ENCODE assay signal across 21 cellular contexts in the genomic region with DNA sequence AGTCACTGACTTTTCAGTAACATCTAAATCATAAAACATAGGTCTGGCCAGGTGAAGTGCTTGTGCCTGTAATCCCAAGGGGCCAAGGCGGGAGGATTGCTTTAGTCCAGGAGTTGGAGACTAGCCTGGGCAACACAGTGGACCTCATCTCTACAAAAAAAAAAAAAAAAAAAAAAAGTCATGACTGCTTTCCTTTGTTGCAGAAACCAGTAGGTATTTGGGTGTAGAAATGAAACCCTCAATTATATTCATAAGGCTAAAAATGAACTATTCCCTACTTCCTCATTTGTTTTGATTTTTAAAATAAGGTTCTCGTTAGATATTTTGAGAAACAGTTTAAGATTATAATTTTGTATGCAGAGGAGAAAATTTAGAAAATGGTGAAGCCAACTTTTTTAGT. TPM values are rescaled to one million over a fixed set of nuclear protein-coding genes. Genes with fewer than 3 reads are reported as not detected.
DNase-seq lines count a peak whose midpoint lies in the region; ATAC-seq and TF ChIP-seq lines count a peak whose summit lies in the region.
"Had no signal": no experiment of that assay in that cellular context is flagged by ENCODE, and none has a peak within 500 bp of the region (broad histone marks: within the 10 kb centered on the region; RNA-seq: fewer than 3 reads in every experiment).

No MANE protein-coding gene starts in this region.

- no peaks in the 10 kb centered on the region for H3K27me3 ChIP-seq in PC-9 (ENCODE audit: insufficient read depth, low read depth)
- H3K27me3 ChIP-seq: pancreas, sigmoid colon had no signal

- no peak overlapping the region for H3K4me2 ChIP-seq in PC-9

- H3K27ac Mint-ChIP-seq in stimulated activated naive CD8-positive, alpha-beta T cell treated with anti-CD3 and anti-CD28 coated beads, Interleukin-15, Interleukin-2, amounts not matched to agents 100 ng/mL and 50 ng/mL, for 24 hours = peak overlapping the region; percentile 92
- peak overlapping the region; percentile 93 for H3K27ac Mint-ChIP-seq in central memory CD8-positive, alpha-beta T cell (ENCODE audit: low read depth)
- H3K27ac Mint-ChIP-seq: activated CD4-positive, alpha-beta T cell treated with anti-CD3 and anti-CD28 coated beads, Interleukin-2, amount 10 ng/mL, durations not matched to agents 24 days and 14 days; activated T-helper 2 cell treated with anti-CD3 and anti-CD28 coated beads, Interferon-gamma antibody, Interleukin-2, Interleukin-4, amounts not matched to agents 10 μg/mL and 5 μg/mL and 100 μg/mL, durations not matched to agents 14 hours and 24 hours and 36 hours had no signal

- peaks cover 22% of the 10 kb centered on the region for H3K36me3 Mint-ChIP-seq in stimulated activated naive CD8-positive, alpha-beta T cell treated with anti-CD3 and anti-CD28 coated beads, Interleukin-15, Interleukin-2, amounts not matched to agents 100 ng/mL and 50 ng/mL, for 24 hours (ENCODE audit: low read depth)
- peaks cover 30% of the 10 kb centered on the region for H3K36me3 Mint-ChIP-seq in central memory CD8-positive, alpha-beta T cell (ENCODE audit: insufficient read depth)

- H3K79me2 ChIP-seq in PC-9 (ENCODE audit: low read depth) = no peaks in the 10 kb centered on the region

- no TSS peak for BruUV-seq in PC-9 (replicated peaks; lab: Mats Ljungman, UMichigan)

- H3K4me3 Mint-ChIP-seq in stimulated activated naive CD8-positive, alpha-beta T cell treated with anti-CD3 and anti-CD28 coated beads, Interleukin-15, Interleukin-2, amounts not matched to agents 100 ng/mL and 50 ng/mL, for 24 hours = peak overlapping the region; percentile 75
- peak overlapping the region; percentile 55 for H3K4me3 Mint-ChIP-seq in central memory CD8-positive, alpha-beta T cell
- H3K4me3 Mint-ChIP-seq: activated CD4-positive, alpha-beta T cell treated with anti-CD3 and anti-CD28 coated beads, Interleukin-2, amount 10 ng/mL, durations not matched to agents 24 days and 14 days had no signal

- no peak for ATAC-seq in stimulated activated naive CD8-positive, alpha-beta T cell treated with anti-CD3 and anti-CD28 coated beads, Interleukin-15, Interleukin-2, amounts not matched to agents 100 U/mL and 50 U/mL, for 24 hours
- no peak for ATAC-seq in central memory CD8-positive, alpha-beta T cell (replicated peaks; ENCODE audit: extremely low read depth, poor library complexity, severe bottlenecking)
- ATAC-seq: pancreas, SK-N-SH treated with all-trans-retinoic acid at 6 μM for 48 hours had no signal

- H2AFZ ChIP-seq in PC-9 = no peak overlapping the region

- TF ChIP-seq CTCF in GM10248 (IDR thresholded peaks at IDR 0.05; ENCODE audit: control extremely low read depth, extremely low read depth, low read depth, missing control alignments) (no peak), PC-9 (conservative IDR thresholded peaks at IDR 0.05) (no peak)

- POLR2A ChIA-PET in GM10248 (lab: Yijun Ruan, JAX) (no interaction called here), PC-9 (lab: Charles Lee; ENCODE audit: unreplicated experiment) (no interaction called here)

- no peak overlapping the region for H3K4me3 ChIP-seq in PC-9
- H3K4me3 ChIP-seq: lung, pancreas, sigmoid colon had no signal

- H3K4me1 Mint-ChIP-seq in stimulated activated naive CD8-positive, alpha-beta T cell treated with anti-CD3 and anti-CD28 coated beads, Interleukin-15, Interleukin-2, amounts not matched to agents 100 ng/mL and 50 ng/mL, for 24 hours (ENCODE audit: low read depth) = peaks cover 86% of the 10 kb centered on the region
- peaks cover 74% of the 10 kb centered on the region for H3K4me1 Mint-ChIP-seq in central memory CD8-positive, alpha-beta T cell

- no peaks in the 10 kb centered on the region for H3K4me1 ChIP-seq in PC-9 (replicated peaks; ENCODE audit: insufficient read depth)

- no peaks in the 10 kb centered on the region for H3K36me3 ChIP-seq in PC-9 (ENCODE audit: low read depth)
- H3K36me3 ChIP-seq: pancreas, sigmoid colon had no signal

- CTCF ChIA-PET in GM10248 (lab: Yijun Ruan, JAX) = no interaction called here
- CTCF ChIA-PET in PC-9 (lab: Charles Lee) = no interaction called here

- no peaks in the 10 kb centered on the region for H3K9me3 Mint-ChIP-seq in stimulated activated naive CD8-positive, alpha-beta T cell treated with anti-CD3 and anti-CD28 coated beads, Interleukin-15, Interleukin-2, amounts not matched to agents 100 ng/mL and 50 ng/mL, for 24 hours
- no peaks in the 10 kb centered on the region for H3K9me3 Mint-ChIP-seq in central memory CD8-positive, alpha-beta T cell
- H3K9me3 Mint-ChIP-seq: activated CD4-positive, alpha-beta T cell treated with anti-CD3 and anti-CD28 coated beads, Interleukin-2, amount 10 ng/mL, durations not matched to agents 24 days and 14 days; activated T-helper 2 cell treated with anti-CD3 and anti-CD28 coated beads, Interferon-gamma antibody, Interleukin-2, Interleukin-4, amounts not matched to agents 10 μg/mL and 5 μg/mL and 100 μg/mL, durations not matched to agents 14 hours and 24 hours and 36 hours had no signal

- no peaks in the 10 kb centered on the region for H3K9me3 ChIP-seq in PC-9 (ENCODE audit: insufficient read depth, low read depth)
- H3K9me3 ChIP-seq: pancreas, sigmoid colon had no signal

- intact Hi-C loops in PC-9 (cut with micrococcal nuclease; ENCODE audit: unreplicated experiment) = no loop called here

- DNase-seq in stimulated activated naive CD8-positive, alpha-beta T cell treated with anti-CD3 and anti-CD28 coated beads, Interleukin-15, Interleukin-2, amounts not matched to agents 100 U/mL and 50 U/mL, for 24 hours = no peak
- peak; percentile 9 for DNase-seq in NCI-H69 (lab: John Stamatoyannopoulos, UW)
- no peak for DNase-seq in central memory CD8-positive, alpha-beta T cell (ENCODE audit: low spot score in 2 of 2)
- DNase-seq in 8988T = no peak
- DNase-seq in GM10248 (ENCODE audit: extremely low spot score) = no peak
- DNase-seq in PC-9 = no peak
- DNase-seq in stimulated activated CD4-positive, alpha-beta T cell treated with anti-CD3 and anti-CD28 coated beads, Interleukin-2, amount 100 ng/mL, for 48 hours = no peak
- DNase-seq: activated CD4-positive, alpha-beta T cell treated with anti-CD3 and anti-CD28 coated beads, Interleukin-2, amount 10 ng/mL, durations not matched to agents 24 days and 14 days; AML-193; DMS53; hippocampal formation; NCI-H1436 treated with DMSO at 0.1 percent for 48 hours; pancreas; RPMI8226; sigmoid colon; stimulated activated CD4-positive, alpha-beta T cell treated with anti-CD3 and anti-CD28 coated beads, Interleukin-2, amount 100 ng/mL, for 24 hours; substantia nigra had no signal

- H3K27ac ChIP-seq in PC-9 = no peak overlapping the region
- H3K27ac ChIP-seq: pancreas, sigmoid colon had no signal

- H4K20me1 ChIP-seq in PC-9 (ENCODE audit: insufficient read depth) = no peaks in the 10 kb centered on the region

- H3K27me3 Mint-ChIP-seq in stimulated activated naive CD8-positive, alpha-beta T cell treated with anti-CD3 and anti-CD28 coated beads, Interleukin-15, Interleukin-2, amounts not matched to agents 100 ng/mL and 50 ng/mL, for 24 hours = no peaks in the 10 kb centered on the region
- no peaks in the 10 kb centered on the region for H3K27me3 Mint-ChIP-seq in central memory CD8-positive, alpha-beta T cell
- H3K27me3 Mint-ChIP-seq: activated CD4-positive, alpha-beta T cell treated with anti-CD3 and anti-CD28 coated beads, Interleukin-2, amount 10 ng/mL, durations not matched to agents 24 days and 14 days had no signal

- H3F3A ChIP-seq in PC-9 (ENCODE audit: insufficient read depth, low read depth) = no peaks in the 10 kb centered on the region

- no peaks in the 10 kb centered on the region for H3K9me2 ChIP-seq in PC-9 (ENCODE audit: insufficient read depth)

RNA-seq across cellular contexts. Expression of gene PITPNC1, which starts 26.0 kb away (rescaled TPM):
- total RNA-seq in PC-9 (2021) = 6.0 and 7.1 TPM in 2 replicates

RNA-seq across cellular contexts. Expression of gene PSMD12, which starts 36.7 kb away (rescaled TPM):
- total RNA-seq in PC-9 (2021) = 46.8 and 80.5 TPM in 2 replicates
